In genomic region chr17:79927136-79927661, GRCh38 we compare ENCODE assay signal across 24 cellular contexts.
DNase-seq lines count a peak whose midpoint lies in the region; ATAC-seq, FAIRE-seq and TF ChIP-seq lines count a peak whose summit lies in the region.
"Had no signal": no experiment of that assay in that cellular context is flagged by ENCODE, and none has a peak within 500 bp of the region (broad histone marks: within the 10 kb centered on the region; RNA-seq: fewer than 3 reads in every experiment).

No MANE protein-coding gene starts in this region.

- peak overlapping the region; percentile 59 for H3K9ac ChIP-seq in HepG2 (ENCODE audit: insufficient read depth, low read depth, low read length)
- H3K9ac ChIP-seq: GM23248 had no signal

- H3K4me1 ChIP-seq in HepG2 (ENCODE audit: insufficient read depth, low read length) (peaks cover 82% of the 10 kb centered on the region), right lobe of liver (peaks cover 0 to 30% (median 2%) of the 10 kb centered on the region in 4 donors), hepatocyte (ENCODE audit: insufficient read depth) (peaks cover 49% of the 10 kb centered on the region)
- H3K4me1 ChIP-seq: BE2C had no signal

- H3K27me3 ChIP-seq in HepG2 (ENCODE audit: control insufficient read depth in 1 of 2, insufficient read depth in 2 of 2, low read length in 2 of 2) (no peaks in the 10 kb centered on the region), right lobe of liver (no peaks in the 10 kb centered on the region), hepatocyte (peaks cover 10% of the 10 kb centered on the region)

- DNase-seq in NCI-H146 (lab: John Stamatoyannopoulos, UW): peak; percentile 26
- DNase-seq in NCI-H146 treated with DMSO at 0.1 percent for 48 hours (lab: John Stamatoyannopoulos, UW; ENCODE audit: unreplicated experiment): no peak
- DNase-seq in HepG2 (ENCODE audit: low spot score): peak; percentile 66
- no peak for DNase-seq in right lobe of liver
- DNase-seq in hepatocyte (ENCODE audit: low spot score): peak; percentile 73
- DNase-seq in stimulated activated naive CD8-positive, alpha-beta T cell treated with anti-CD3 and anti-CD28 coated beads, Interleukin-15, amount 100 ng/mL, for 72 hours: no peak
- DNase-seq: BE2C, DMS79, GM23248, MV-4-11, NCI-H1417, NCI-H2029, NCI-H2171, NCI-H446 treated with DMSO at 0.1 percent for 48 hours, NCI-H82 had no signal

- no peak for TF ChIP-seq RAD21 in HepG2 (CRISPR knock-in tag; IDR thresholded peaks at IDR 0.05)

- H3K79me2 ChIP-seq in HepG2 (ENCODE audit: insufficient read depth, low read length): no peaks in the 10 kb centered on the region
- no peaks in the 10 kb centered on the region for H3K79me2 ChIP-seq in hepatocyte

- BruUV-seq in HepG2 (replicated peaks; lab: Mats Ljungman, UMichigan): TSS peak; percentile 98

- no peak for FAIRE-seq in HepG2 (lab: Jason Lieb, UNC)
- FAIRE-seq: HTR-8/SVneo had no signal

- H3K27ac Mint-ChIP-seq in stimulated activated naive CD8-positive, alpha-beta T cell treated with anti-CD3 and anti-CD28 coated beads, Interleukin-15, amount 100 ng/mL, for 72 hours: no peak overlapping the region
- H3K27ac Mint-ChIP-seq: CD4-positive, alpha-beta T cell had no signal

- H3K9me3 ChIP-seq in HepG2 (ENCODE audit: low read length) (no peaks in the 10 kb centered on the region), right lobe of liver (no peaks in the 10 kb centered on the region), hepatocyte (ENCODE audit: low read depth) (no peaks in the 10 kb centered on the region)
- H3K9me3 ChIP-seq: BE2C had no signal

- H2AFZ ChIP-seq in HepG2 (ENCODE audit: low read length) (no peak overlapping the region), hepatocyte (no peak overlapping the region)
- H2AFZ ChIP-seq: GM23248 had no signal

- H4K20me1 ChIP-seq in HepG2 (ENCODE audit: insufficient read depth, low read length) (no peaks in the 10 kb centered on the region), hepatocyte (ENCODE audit: insufficient read depth, poor library complexity, severe bottlenecking) (no peaks in the 10 kb centered on the region)

- intact Hi-C loops in HepG2 (cut with micrococcal nuclease; ENCODE audit: unreplicated experiment): loop anchor here (5.0 kb wide), 1 partner anchor 80 kb away; no protein-coding TSS in a partner anchor
- intact Hi-C loops in right lobe of liver (cut with DNase I): loop anchor here in 1 of 2 donors (10.0 kb wide), 1 partner anchor 58 kb away; no protein-coding TSS in a partner anchor

- peaks cover 48% of the 10 kb centered on the region for H3K27me3 Mint-ChIP-seq in stimulated activated naive CD8-positive, alpha-beta T cell treated with anti-CD3 and anti-CD28 coated beads, Interleukin-15, amount 100 ng/mL, for 72 hours

- no peaks in the 10 kb centered on the region for H3K9me2 ChIP-seq in hepatocyte (replicated peaks; ENCODE audit: insufficient read depth)

- ATAC-seq in HepG2: no peak
- ATAC-seq in right lobe of liver: no peak
- no peak for ATAC-seq in HG02981 (IDR thresholded peaks at IDR 0.05; ENCODE audit: unreplicated experiment)
- ATAC-seq in stimulated activated naive CD8-positive, alpha-beta T cell treated with anti-CD3 and anti-CD28 coated beads, Interleukin-15, amount 100 ng/mL, for 72 hours: no peak
- no peak for ATAC-seq in GM18511 (IDR thresholded peaks at IDR 0.05; ENCODE audit: unreplicated experiment)
- ATAC-seq: HCT116, Panc1, Right ventricle myocardium inferior had no signal

- WGBS in HepG2 (ENCODE audit: low lambda C conversion rate): 49% methylated on average over 27 of the region's 28 CpGs
- WGBS in right lobe of liver (ENCODE audit: insufficient coverage, low coverage, low lambda C conversion rate, missing lambda C conversion rate): 80% methylated on average over 11 of the region's 28 CpGs
- 72% methylated on average over 20 of the region's 28 CpGs for WGBS in hepatocyte (ENCODE audit: low lambda C conversion rate, missing lambda C conversion rate)

- TF ChIP-seq CTCF in HepG2 (CRISPR knock-in tag; IDR thresholded peaks at IDR 0.05) (0 out of 2 replicates have a peak, but pooled peaks have one; percentile 14), right lobe of liver (IDR thresholded peaks at IDR 0.05) (no peak), hepatocyte (IDR thresholded peaks at IDR 0.05; ENCODE audit: poor library complexity) (no peak)

- H3K4me3 Mint-ChIP-seq in stimulated activated naive CD8-positive, alpha-beta T cell treated with anti-CD3 and anti-CD28 coated beads, Interleukin-15, amount 100 ng/mL, for 72 hours: no peak overlapping the region
- H3K4me3 Mint-ChIP-seq: CD4-positive, alpha-beta T cell had no signal

- in situ Hi-C loops in HepG2 (cut with HindIII; ENCODE audit: extremely low pct_ligation_motif_present, low pct_unique_long_range_greater_than_20kb): loop anchor here (5.0 kb wide), 2 partner anchors 65 to 85 kb away; no protein-coding TSS in a partner anchor

- CTCF ChIA-PET in HepG2 (lab: Yijun Ruan, JAX; ENCODE audit: low intra/inter-chr PET ratio, low total read pairs): no interaction called here

- 0 out of 4 replicates have a peak, but pooled peaks of 1 of the 2 experiments have one; percentile 27 for TF ChIP-seq EP300 in HepG2 (IDR thresholded peaks at IDR 0.05; ENCODE audit: low read depth in 2 of 2, low read length in 2 of 2)
- no peak for TF ChIP-seq EP300 in HepG2 (CRISPR knock-in tag; IDR thresholded peaks at IDR 0.05; ENCODE audit: borderline replicate concordance)

- no peaks in the 10 kb centered on the region for H3K9me3 Mint-ChIP-seq in stimulated activated naive CD8-positive, alpha-beta T cell treated with anti-CD3 and anti-CD28 coated beads, Interleukin-15, amount 100 ng/mL, for 72 hours
- H3K9me3 Mint-ChIP-seq: CD4-positive, alpha-beta T cell had no signal

- no peaks in the 10 kb centered on the region for H3K36me3 ChIP-seq in HepG2 (replicated peaks in 1 of 2; ENCODE audit: control insufficient read depth in 1 of 2, insufficient read depth in 2 of 2, low read length in 2 of 2)
- no peaks in the 10 kb centered on the region for H3K36me3 ChIP-seq in right lobe of liver
- no peaks in the 10 kb centered on the region for H3K36me3 ChIP-seq in hepatocyte (replicated peaks; ENCODE audit: insufficient read depth, low read depth)
- H3K36me3 ChIP-seq: BE2C had no signal

- H3K4me3 ChIP-seq in HepG2 (replicated peaks in 1 of 3; ENCODE audit: insufficient read depth in 1 of 3, low read depth in 2 of 3, low read length in 3 of 3): peak overlapping the region in 2 of 3 experiments; percentile 45 to 53; a peak in 4 of 6 replicates
- H3K4me3 ChIP-seq in right lobe of liver: no peak overlapping the region
- no peak overlapping the region for H3K4me3 ChIP-seq in hepatocyte
- H3K4me3 ChIP-seq: GM23248 had no signal

- TF ChIP-seq POLR2A in HepG2 (IDR thresholded peaks at IDR 0.05; ENCODE audit: insufficient read depth in 1 of 2, low read depth in 2 of 2, low read length in 2 of 2): no peak
- no peak for TF ChIP-seq POLR2A in right lobe of liver (IDR thresholded peaks at IDR 0.05)

- H3K27ac ChIP-seq in HepG2 (ENCODE audit: extremely low read length, insufficient read depth, low read length) (peak overlapping the region; percentile 68), right lobe of liver (no peak overlapping the region), hepatocyte (peak overlapping the region; percentile 98)
- H3K27ac ChIP-seq: 22Rv1, GM23248, HL-60 had no signal

- POLR2A ChIA-PET in HepG2 (lab: Yijun Ruan, JAX): interaction anchor here (0.7 to 3.4 kb wide), 15 partner anchors 8 to 184 kb away, joined by 3 to 76 read pairs (median 8); partner anchors contain the start of genes CBX4, CBX8 and GAA

- H3K4me1 Mint-ChIP-seq in stimulated activated naive CD8-positive, alpha-beta T cell treated with anti-CD3 and anti-CD28 coated beads, Interleukin-15, amount 100 ng/mL, for 72 hours: peaks cover 29% of the 10 kb centered on the region

- peak overlapping the region; percentile 66 for H3K4me2 ChIP-seq in HepG2 (ENCODE audit: low read depth, low read length)
- no peak overlapping the region for H3K4me2 ChIP-seq in hepatocyte

TF ChIP-seq in HepG2, 621 proteins besides CTCF, POLR2A, EP300 and RAD21 (continues in another document):
- TF ChIP-seq CCDC6 (CRISPR knock-in tag; IDR thresholded peaks at IDR 0.05): 0 out of 2 replicates have a peak, but pooled peaks have one; percentile 32
- no peak for TF ChIP-seq MXD3 (CRISPR knock-in tag; IDR thresholded peaks at IDR 0.05)
- no peak for TF ChIP-seq LCORL (IDR thresholded peaks at IDR 0.05)
- TF ChIP-seq LCORL (CRISPR knock-in tag; IDR thresholded peaks at IDR 0.05): peak; percentile 22; the same call in 1 of the 2 replicates
- no peak for TF ChIP-seq CERS6 (CRISPR knock-in tag; IDR thresholded peaks at IDR 0.05)
- TF ChIP-seq ZSCAN31 (CRISPR knock-in tag; IDR thresholded peaks at IDR 0.05; ENCODE audit: low read depth): no peak
- peak; percentile 57; the same call in 1 of the 2 replicates for TF ChIP-seq ZNF430 (CRISPR knock-in tag; IDR thresholded peaks at IDR 0.05)
- TF ChIP-seq KDM1A (CRISPR knock-in tag; IDR thresholded peaks at IDR 0.05): 0 out of 2 replicates have a peak, but pooled peaks have one; percentile 3
- no peak for TF ChIP-seq SMAD1 (CRISPR knock-in tag; IDR thresholded peaks at IDR 0.05; ENCODE audit: borderline replicate concordance, low read depth)
- TF ChIP-seq ZNF414 (CRISPR knock-in tag; IDR thresholded peaks at IDR 0.05): 0 out of 2 replicates have a peak, but pooled peaks have one; percentile 58

Comparison
In these comparisons a context has a peak if more than half of its experiments do, and no peak if none do; other contexts are left out.
1. DNase-seq: peak in NCI-H146 (single experiment), HepG2 (single experiment) and hepatocyte (single experiment); none in NCI-H146 treated with DMSO at 0.1 percent for 48 hours (single experiment), right lobe of liver (0 of 3) and stimulated activated naive CD8-positive, alpha-beta T cell treated with anti-CD3 and anti-CD28 coated beads, Interleukin-15, amount 100 ng/mL, for 72 hours (0 of 2).
2. H3K27ac ChIP-seq: peak in HepG2 (single experiment) and hepatocyte (single experiment); none in right lobe of liver (0 of 3).
3. H3K4me3 ChIP-seq: peak in HepG2 (2 of 3); none in right lobe of liver (0 of 3) and hepatocyte (single experiment).